Comparison of ENCODE assay signal across 1 cellular context in the genomic region with DNA sequence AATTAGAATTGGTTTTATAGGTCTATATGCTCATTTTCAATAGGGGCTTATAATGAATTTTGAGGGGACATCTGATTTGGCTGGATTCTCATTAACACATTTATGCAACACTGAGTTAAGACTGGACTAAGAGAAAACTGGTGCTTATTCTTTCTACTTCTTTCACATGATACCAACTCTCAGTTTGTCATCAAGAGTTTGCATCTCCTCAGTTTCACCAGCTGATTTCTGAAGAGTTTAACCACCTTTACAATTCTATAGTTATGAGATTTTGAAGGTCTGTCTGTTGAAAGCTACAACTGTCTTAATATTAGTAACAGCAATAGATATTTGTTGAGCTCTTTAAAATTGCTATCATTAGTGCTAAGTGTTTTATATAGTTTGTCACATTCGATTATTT.
TF ChIP-seq lines count a peak whose summit lies in the region.

No MANE protein-coding gene starts in this region.

TF ChIP-seq in GM12878, 131 proteins besides CTCF, POLR2A, EP300 and RAD21 (continued from another document):
- no peak for TF ChIP-seq WRNIP1 (IDR thresholded peaks at IDR 0.05; ENCODE audit: borderline replicate concordance, low read depth, low read length)
TF ChIP-seq in GM12878: peak in this region for 0.
